9 cellular contexts compared by ENCODE assay signal in genomic region chr17:31312223-31312622, GRCh38. TPM values are rescaled to one million over a fixed set of nuclear protein-coding genes. Genes with fewer than 3 reads are reported as not detected.
DNase-seq lines count a peak whose midpoint lies in the region; FAIRE-seq and TF ChIP-seq lines count a peak whose summit lies in the region.
"Not testable (repeated sequence)": the region's sequence is repeated elsewhere in the genome, so short reads cannot be mapped to it uniquely, and the experiment has no call there.
"Had no signal": no experiment of that assay in that cellular context is flagged by ENCODE, and none has a peak within 500 bp of the region (broad histone marks: within the 10 kb centered on the region; RNA-seq: fewer than 3 reads in every experiment).

No MANE protein-coding gene starts in this region.

- H3K9ac ChIP-seq in mucosa of rectum (ENCODE audit: low read depth in 1 of 2, low read length in 2 of 2): not testable (repeated sequence)

- H3K27ac Mint-ChIP-seq in activated T-helper 1 cell treated with anti-CD3 and anti-CD28 coated beads, Interleukin-12 subunit alpha, Interleukin-12 subunit beta, Interleukin-2, Interleukin-4 antibody, amounts not matched to agents 30 ng/mL and 10 ng/mL and 1 ng/mL, durations not matched to agents 14 hours and 24 hours and 36 hours: peak overlapping the region; percentile 92

- H3K27ac ChIP-seq in coronary artery (peak overlapping the region in 1 of 2 donors; percentile 46), mucosa of rectum (ENCODE audit: low read depth in 2 of 2, low read length in 2 of 2) (peak overlapping the region; percentile 39 to 55)

- peak overlapping the region; percentile 2 for H3K4me3 ChIP-seq in coronary artery
- peak overlapping the region; percentile 42 to 69 for H3K4me3 ChIP-seq in mucosa of rectum (ENCODE audit: low read length in 2 of 2)

- not testable (repeated sequence) for H3K9me3 ChIP-seq in mucosa of rectum (ENCODE audit: control insufficient read depth in 2 of 2, low read length in 2 of 2)

- H3K4me1 ChIP-seq in mucosa of rectum (ENCODE audit: control insufficient read depth in 2 of 2, insufficient read depth in 2 of 2, low read length in 2 of 2): not testable (repeated sequence)

- TF ChIP-seq POLR2A in GM12892 (IDR thresholded peaks at IDR 0.05; ENCODE audit: low read depth, low read length): not testable (repeated sequence)

- H3K36me3 Mint-ChIP-seq in activated T-helper 1 cell treated with anti-CD3 and anti-CD28 coated beads, Interleukin-12 subunit alpha, Interleukin-12 subunit beta, Interleukin-2, Interleukin-4 antibody, amounts not matched to agents 30 ng/mL and 10 ng/mL and 1 ng/mL, durations not matched to agents 14 hours and 24 hours and 36 hours (ENCODE audit: low read depth): peaks cover 21% of the 10 kb centered on the region

- H3K4me1 Mint-ChIP-seq in activated T-helper 1 cell treated with anti-CD3 and anti-CD28 coated beads, Interleukin-12 subunit alpha, Interleukin-12 subunit beta, Interleukin-2, Interleukin-4 antibody, amounts not matched to agents 30 ng/mL and 10 ng/mL and 1 ng/mL, durations not matched to agents 14 hours and 24 hours and 36 hours (ENCODE audit: low read depth): peaks cover 74% of the 10 kb centered on the region

- peak; percentile 78 for FAIRE-seq in GM12892 (lab: Jason Lieb, UNC)

- peak overlapping the region; percentile 89 for H3K4me3 Mint-ChIP-seq in activated T-helper 1 cell treated with anti-CD3 and anti-CD28 coated beads, Interleukin-12 subunit alpha, Interleukin-12 subunit beta, Interleukin-2, Interleukin-4 antibody, amounts not matched to agents 30 ng/mL and 10 ng/mL and 1 ng/mL, durations not matched to agents 14 hours and 24 hours and 36 hours

- TF ChIP-seq CTCF in coronary artery (IDR thresholded peaks at IDR 0.05): not testable (repeated sequence)

- not testable (repeated sequence) for H3K36me3 ChIP-seq in mucosa of rectum (ENCODE audit: control insufficient read depth in 2 of 2, insufficient read depth in 2 of 2, low read length in 2 of 2)

- not testable (repeated sequence) for H3K27me3 Mint-ChIP-seq in activated T-helper 1 cell treated with anti-CD3 and anti-CD28 coated beads, Interleukin-12 subunit alpha, Interleukin-12 subunit beta, Interleukin-2, Interleukin-4 antibody, amounts not matched to agents 30 ng/mL and 10 ng/mL and 1 ng/mL, durations not matched to agents 14 hours and 24 hours and 36 hours (ENCODE audit: insufficient read depth)

- DNase-seq in GM12892 (ENCODE audit: insufficient read length); activated T-helper 1 cell treated with anti-CD3 and anti-CD28 coated beads, Interleukin-12 subunit alpha, Interleukin-12 subunit beta, Interleukin-2, Interleukin-4 antibody, amounts not matched to agents 30 ng/mL and 10 ng/mL and 1 ng/mL, durations not matched to agents 14 hours and 24 hours and 36 hours (ENCODE audit: low spot score); coronary artery (ENCODE audit: low spot score): not testable (repeated sequence)
- DNase-seq in NOMO-1 treated with DMSO at 0.1 percent for 48 hours (lab: John Stamatoyannopoulos, UW; ENCODE audit: unreplicated experiment): peak; percentile 24
- peak; percentile 54 for DNase-seq in activated CD4-positive, alpha-beta T cell treated with anti-CD3 and anti-CD28 coated beads for 48 hours
- peak; percentile 55 for DNase-seq in stimulated activated CD8-positive, alpha-beta memory T cell treated with anti-CD3 and anti-CD28 coated beads, Interleukin-4, amount 100 ng/mL, for 48 hours

- not testable (repeated sequence) for H3K9me3 Mint-ChIP-seq in activated T-helper 1 cell treated with anti-CD3 and anti-CD28 coated beads, Interleukin-12 subunit alpha, Interleukin-12 subunit beta, Interleukin-2, Interleukin-4 antibody, amounts not matched to agents 30 ng/mL and 10 ng/mL and 1 ng/mL, durations not matched to agents 14 hours and 24 hours and 36 hours

- not testable (repeated sequence) for H3K27me3 ChIP-seq in mucosa of rectum (ENCODE audit: control insufficient read depth in 2 of 2, insufficient read depth in 2 of 2, low read length in 2 of 2)

- intact Hi-C loops in activated T-helper 1 cell treated with anti-CD3 and anti-CD28 coated beads, Interleukin-12 subunit alpha, Interleukin-12 subunit beta, Interleukin-2, Interleukin-4 antibody, amounts not matched to agents 30 ng/mL and 10 ng/mL and 1 ng/mL, durations not matched to agents 14 hours and 24 hours and 36 hours (cut with micrococcal nuclease): loop anchor here (5.0 to 10.0 kb wide), 2 partner anchors 60 to 217 kb away; partner anchors contain the start of gene NF1

RNA-seq across cellular contexts. Expression of gene EVI2B, which starts 1.6 kb away (rescaled TPM):
- polyA plus RNA-seq in GM12892 (2012; ENCODE audit: missing spikeins): 58.3 TPM
- 21.7 and 25.1 TPM in 2 replicates for total RNA-seq in activated T-helper 1 cell treated with anti-CD3 and anti-CD28 coated beads, Interleukin-12 subunit alpha, Interleukin-12 subunit beta, Interleukin-2, Interleukin-4 antibody, amounts not matched to agents 30 ng/mL and 10 ng/mL and 1 ng/mL, durations not matched to agents 14 hours and 24 hours and 36 hours
- total RNA-seq: HepG2 had no signal
- polyA plus RNA-seq: HepG2 had no signal

RNA-seq across cellular contexts. Expression of gene EVI2A, which starts 9.2 kb away (rescaled TPM):
- 35.4 TPM for polyA plus RNA-seq in GM12892 (2012; ENCODE audit: missing spikeins)
- total RNA-seq in activated T-helper 1 cell treated with anti-CD3 and anti-CD28 coated beads, Interleukin-12 subunit alpha, Interleukin-12 subunit beta, Interleukin-2, Interleukin-4 antibody, amounts not matched to agents 30 ng/mL and 10 ng/mL and 1 ng/mL, durations not matched to agents 14 hours and 24 hours and 36 hours: 46.3 and 47.9 TPM in 2 replicates
- total RNA-seq: HepG2 had no signal
- polyA plus RNA-seq: HepG2 had no signal

RNA-seq across cellular contexts. Expression of gene OMG, which starts 15.2 kb away (rescaled TPM):
- polyA plus RNA-seq in GM12892 (2012; ENCODE audit: missing spikeins): 3.9 TPM
- total RNA-seq in activated T-helper 1 cell treated with anti-CD3 and anti-CD28 coated beads, Interleukin-12 subunit alpha, Interleukin-12 subunit beta, Interleukin-2, Interleukin-4 antibody, amounts not matched to agents 30 ng/mL and 10 ng/mL and 1 ng/mL, durations not matched to agents 14 hours and 24 hours and 36 hours: 0.10 TPM in 2 replicates
- total RNA-seq: HepG2 had no signal
- polyA plus RNA-seq: HepG2, keratinocyte had no signal
